In genomic region chr22:17418890-17419324, GRCh38 we compare ENCODE assay signal across 24 cellular contexts. TPM values are rescaled to one million over a fixed set of nuclear protein-coding genes. Genes with fewer than 3 reads are reported as not detected.
"Had no signal": no experiment of that assay in that cellular context is flagged by ENCODE, and none has a peak within 500 bp of the region (broad histone marks: within the 10 kb centered on the region; RNA-seq: fewer than 3 reads in every experiment).

No MANE protein-coding gene starts in this region.

- H3K9me3 Mint-ChIP-seq: activated B cell treated with CpG ODN at 0.5 μM for 24 hours; activated CD4-positive, alpha-beta T cell treated with anti-CD3 and anti-CD28 coated beads, Interleukin-2, amount 10 ng/mL, durations not matched to agents 24 days and 14 days; activated T-cell treated with anti-CD3 and anti-CD28 coated beads, Interleukin-2, amount 50 U/mL, for 72 hours; central memory CD8-positive, alpha-beta T cell; effector memory CD8-positive, alpha-beta T cell; memory B cell; naive thymus-derived CD8-positive, alpha-beta T cell; T-helper 1 cell treated with Interleukin-12 subunit alpha and Interleukin-12 subunit beta and Interleukin-4 antibody, amounts not matched to agents 30 μg/mL and 1 μg/mL, for 36 hours had no signal

- H3K9me2 ChIP-seq: SK-N-SH had no signal

- H3K4me1 Mint-ChIP-seq: activated B cell treated with CpG ODN at 0.5 μM for 24 hours; activated CD4-positive, alpha-beta T cell treated with anti-CD3 and anti-CD28 coated beads, Interleukin-2, amount 10 ng/mL, durations not matched to agents 24 days and 14 days; central memory CD8-positive, alpha-beta T cell; memory B cell; naive thymus-derived CD8-positive, alpha-beta T cell had no signal

- H3K4me2 ChIP-seq: SK-N-SH had no signal

- H3K9me3 ChIP-seq: body of pancreas, left lung, prostate gland, right lobe of liver, SK-N-SH, stomach, thoracic aorta had no signal

- H3K4me1 ChIP-seq: body of pancreas, left lung, prostate gland, right lobe of liver, stomach had no signal

- ATAC-seq: activated T-cell treated with anti-CD3 and anti-CD28 coated beads, Interleukin-2, amount 50 U/mL, for 72 hours; body of pancreas; effector memory CD8-positive, alpha-beta T cell; left lung; naive thymus-derived CD8-positive, alpha-beta T cell had no signal

- DNase-seq: activated B cell treated with CpG ODN at 0.5 μM for 24 hours; activated CD4-positive, alpha-beta T cell treated with anti-CD3 and anti-CD28 coated beads, Interleukin-2, amount 10 ng/mL, durations not matched to agents 24 days and 14 days; activated CD8-positive, alpha-beta memory T cell treated with anti-CD3 and anti-CD28 coated beads, Interleukin-2, amount 50 U/mL, for 48 hours; activated gamma-delta T cell; activated T-cell treated with anti-CD3 and anti-CD28 coated beads, Interleukin-2, amount 50 U/mL, for 72 hours; amniotic stem cell; body of pancreas; cortex of kidney; effector memory CD8-positive, alpha-beta T cell; head of caudate nucleus; islet precursor cell; naive thymus-derived CD8-positive, alpha-beta T cell; occipital lobe; right lobe of liver; SK-N-SH; stomach had no signal

- H3K36me3 Mint-ChIP-seq: activated naive CD8-positive, alpha-beta T cell; memory B cell; naive thymus-derived CD8-positive, alpha-beta T cell had no signal

- H3K4me3 Mint-ChIP-seq: activated B cell treated with CpG ODN at 0.5 μM for 24 hours; activated CD4-positive, alpha-beta T cell treated with anti-CD3 and anti-CD28 coated beads, Interleukin-2, amount 10 ng/mL, durations not matched to agents 24 days and 14 days; activated naive CD8-positive, alpha-beta T cell; activated T-cell treated with anti-CD3 and anti-CD28 coated beads, Interleukin-2, amount 50 U/mL, for 72 hours; central memory CD8-positive, alpha-beta T cell; effector memory CD8-positive, alpha-beta T cell; memory B cell; naive thymus-derived CD8-positive, alpha-beta T cell; T-helper 1 cell treated with Interleukin-12 subunit alpha and Interleukin-12 subunit beta and Interleukin-4 antibody, amounts not matched to agents 30 μg/mL and 1 μg/mL, for 36 hours had no signal

- H3K36me3 ChIP-seq: left lung, prostate gland, right lobe of liver, stomach, thoracic aorta had no signal

- H3K27ac ChIP-seq: body of pancreas, epithelial cell of prostate, left lung, prostate gland, right lobe of liver, stomach, thoracic aorta had no signal

- H3K27me3 ChIP-seq: body of pancreas, left lung, right lobe of liver, stomach had no signal

- H3K4me3 ChIP-seq: body of pancreas, left lung, prostate gland, right lobe of liver, stomach, thoracic aorta had no signal

- H3K27ac Mint-ChIP-seq: activated B cell treated with CpG ODN at 0.5 μM for 24 hours; activated CD4-positive, alpha-beta T cell treated with anti-CD3 and anti-CD28 coated beads, Interleukin-2, amount 10 ng/mL, durations not matched to agents 24 days and 14 days; activated naive CD8-positive, alpha-beta T cell; activated T-cell treated with anti-CD3 and anti-CD28 coated beads, Interleukin-2, amount 50 U/mL, for 72 hours; effector memory CD8-positive, alpha-beta T cell; memory B cell; naive thymus-derived CD8-positive, alpha-beta T cell; T-helper 1 cell treated with Interleukin-12 subunit alpha and Interleukin-12 subunit beta and Interleukin-4 antibody, amounts not matched to agents 30 μg/mL and 1 μg/mL, for 36 hours had no signal

- H3K27me3 Mint-ChIP-seq: activated B cell treated with CpG ODN at 0.5 μM for 24 hours; central memory CD8-positive, alpha-beta T cell had no signal

RNA-seq across cellular contexts. Expression of gene CECR2, which starts 49.6 kb away (rescaled TPM):
- polyA plus RNA-seq: naive thymus-derived CD8-positive, alpha-beta T cell; SK-N-SH had no signal
